In genomic region chr4:53548662-53549061, GRCh38 we compare ENCODE assay signal across 11 cellular contexts.
"Had no signal": no experiment of that assay in that cellular context is flagged by ENCODE, and none has a peak within 500 bp of the region (broad histone marks: within the 10 kb centered on the region; RNA-seq: fewer than 3 reads in every experiment).

No MANE protein-coding gene starts in this region.

- H3K4me1 ChIP-seq: HAP-1 had no signal

- H3K36me3 ChIP-seq: HAP-1 had no signal

- H3K9ac ChIP-seq: GM23248 had no signal

- H3K9me3 ChIP-seq: HAP-1 had no signal

- H3K27ac ChIP-seq: GM23248 had no signal

- H2AFZ ChIP-seq: GM23248, GM23338 had no signal

- H3K4me3 ChIP-seq: GM23248, GM23338, HAP-1 had no signal

- H3K4me2 ChIP-seq: GM23338 had no signal

- FAIRE-seq: H1, H54 had no signal

- H3K27ac Mint-ChIP-seq: GM23338, H9, HFFc6 had no signal

- DNase-seq: GOT3, H7, H9, HCEC 1CT, HFFc6 had no signal

- ATAC-seq: GM23338, HCT116 had no signal

- H3K9me3 Mint-ChIP-seq: GM23338, H9, HFFc6 had no signal

- H3K4me3 Mint-ChIP-seq: GM23338, H9, HFFc6 had no signal
